Comparison of ENCODE assay signal across 11 cellular contexts in genomic region chr14:42214981-42215491, GRCh38.
DNase-seq lines count a peak whose midpoint lies in the region; ATAC-seq and TF ChIP-seq lines count a peak whose summit lies in the region.
"Had no signal": no experiment of that assay in that cellular context is flagged by ENCODE, and none has a peak within 500 bp of the region (broad histone marks: within the 10 kb centered on the region; RNA-seq: fewer than 3 reads in every experiment).

No MANE protein-coding gene starts in this region.

- DNase-seq in NCI-H2107 treated with DMSO at 0.1 percent for 48 hours (lab: John Stamatoyannopoulos, UW; ENCODE audit: unreplicated experiment) (peak; percentile 38), NCI-H2107 (lab: John Stamatoyannopoulos, UW) (no peak), SW 1271 (lab: John Stamatoyannopoulos, UW) (peak; percentile 81 to 85), glomerular endothelial cell (ENCODE audit: extremely low read depth, low read depth, low spot score) (peak; percentile 10), suprapubic skin (ENCODE audit: low spot score in 2 of 2) (no peak), DMS 273 (lab: John Stamatoyannopoulos, UW; ENCODE audit: unreplicated experiment) (no peak), dorsolateral prefrontal cortex (no peak)
- DNase-seq: activated naive CD4-positive, alpha-beta T cell; NCI-H146; pancreas had no signal

- TF ChIP-seq CTCF in suprapubic skin (IDR thresholded peaks at IDR 0.05) (no peak), dorsolateral prefrontal cortex (IDR thresholded peaks at IDR 0.05 in 54 of 56, conservative IDR thresholded peaks at IDR 0.05 in 2 of 56; ENCODE audit: low read depth in 1 of 56, partially characterized antibody in 56 of 56) (no peak)

- peaks cover 11% of the 10 kb centered on the region for H3K4me1 ChIP-seq in suprapubic skin
- H3K4me1 ChIP-seq: pancreas had no signal

- H3K36me3 ChIP-seq in suprapubic skin: no peaks in the 10 kb centered on the region
- H3K36me3 ChIP-seq: pancreas had no signal

- H3K4me3 ChIP-seq in suprapubic skin (no peak overlapping the region), dorsolateral prefrontal cortex (no peak overlapping the region)
- H3K4me3 ChIP-seq: pancreas had no signal

- no peak for ATAC-seq in GM21786 (IDR thresholded peaks at IDR 0.05; ENCODE audit: unreplicated experiment)

- H3K9me3 ChIP-seq in suprapubic skin: no peaks in the 10 kb centered on the region
- H3K9me3 ChIP-seq: pancreas had no signal

- H3K27ac ChIP-seq in suprapubic skin (peak overlapping the region; percentile 37), dorsolateral prefrontal cortex (no peak overlapping the region)
- H3K27ac ChIP-seq: pancreas had no signal

- intact Hi-C loops in dorsolateral prefrontal cortex (cut with DNase I): no loop called here

- H3K27me3 ChIP-seq in suprapubic skin (no peaks in the 10 kb centered on the region), dorsolateral prefrontal cortex (no peaks in the 10 kb centered on the region)
- H3K27me3 ChIP-seq: pancreas had no signal

- TF ChIP-seq EP300 in suprapubic skin (IDR thresholded peaks at IDR 0.05): no peak

- TF ChIP-seq POLR2A in suprapubic skin (IDR thresholded peaks at IDR 0.05): no peak

Comparison
In these comparisons a context has a peak if more than half of its experiments do, and no peak if none do; other contexts are left out.
1. DNase-seq: peak in NCI-H2107 treated with DMSO at 0.1 percent for 48 hours (single experiment), SW 1271 (2 of 2) and glomerular endothelial cell (single experiment); none in NCI-H2107 (single experiment), suprapubic skin (0 of 2), DMS 273 (single experiment) and dorsolateral prefrontal cortex (0 of 10).